ENCODE assay signal across 1 cellular context in the genomic region with DNA sequence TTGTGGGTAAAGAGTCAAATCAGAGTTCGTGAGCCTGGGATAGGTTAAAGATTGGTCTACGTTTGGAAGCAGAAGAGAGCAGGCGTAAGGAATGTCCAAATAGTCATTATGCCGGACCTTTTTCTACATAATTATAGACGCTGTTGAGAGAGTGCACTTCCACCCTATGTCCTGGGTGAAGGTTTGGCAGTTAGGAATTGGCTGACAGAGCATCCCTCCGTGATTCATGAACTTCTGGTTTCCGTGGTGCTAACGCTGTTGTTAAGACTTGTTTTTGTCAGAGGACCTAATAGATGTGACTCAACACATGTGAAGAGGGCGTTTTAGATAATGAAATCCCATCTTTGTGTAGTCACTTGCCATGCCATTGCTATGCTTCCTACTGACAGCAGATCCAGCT.
TF ChIP-seq lines count a peak whose summit lies in the region.

No MANE protein-coding gene starts in this region.

TF ChIP-seq in WTC11, 78 proteins besides CTCF, POLR2A, EP300 and RAD21 (continued from another document):
- no peak for TF ChIP-seq ZNF396 (CRISPR knock-in tag; IDR thresholded peaks at IDR 0.05; ENCODE audit: borderline replicate concordance)
